ENCODE assay signal across 16 cellular contexts in genomic region chr20:9488063-9488462, GRCh38. TPM values are rescaled to one million over a fixed set of nuclear protein-coding genes. Genes with fewer than 3 reads are reported as not detected.
DNase-seq lines count a peak whose midpoint lies in the region; ATAC-seq and TF ChIP-seq lines count a peak whose summit lies in the region.
"Had no signal": no experiment of that assay in that cellular context is flagged by ENCODE, and none has a peak within 500 bp of the region (broad histone marks: within the 10 kb centered on the region; RNA-seq: fewer than 3 reads in every experiment).

No MANE protein-coding gene starts in this region.

- H3K9me3 ChIP-seq in BLaER1, result peaks cover 3% of the 10 kb centered on the region; the same call in 1 of the 2 replicates

- H3K4me3 ChIP-seq in BLaER1, result no peak overlapping the region

- H3K27me3 ChIP-seq in BLaER1, result no peaks in the 10 kb centered on the region

- peak; percentile 76 for DNase-seq in LHCN-M2 (ENCODE audit: low read depth)
- DNase-seq in pons (ENCODE audit: low spot score), result peak; percentile 93
- no peak for DNase-seq in omental fat pad (ENCODE audit: low spot score)
- no peak for DNase-seq in EL
- DNase-seq in SHP77 (lab: John Stamatoyannopoulos, UW), result no peak
- DNase-seq: DMS153, H9, IMR-90, NCI-H1092, NCI-H1694 treated with DMSO at 0.1 percent for 48 hours, NCI-H510A treated with DMSO at 0.1 percent for 48 hours, T-helper 2 cell had no signal

- H3K36me3 ChIP-seq in BLaER1, result no peaks in the 10 kb centered on the region

- H3K36me3 Mint-ChIP-seq in brain, result no peaks in the 10 kb centered on the region

- no peak for TF ChIP-seq CTCF in brain (conservative IDR thresholded peaks at IDR 0.05)
- no peak for TF ChIP-seq CTCF in omental fat pad (IDR thresholded peaks at IDR 0.05)

- peak overlapping the region; percentile 21 for H3K4me2 ChIP-seq in BLaER1

- ATAC-seq in omental fat pad (ENCODE audit: low FRiP score) (no peak), HG02571 (IDR thresholded peaks at IDR 0.05; ENCODE audit: unreplicated experiment) (no peak)
- ATAC-seq: Right ventricle myocardium inferior had no signal

- H3K27ac Mint-ChIP-seq in brain, result peak overlapping the region in 4 of 5 experiments; percentile 3 to 91 (median 43)
- H3K27ac Mint-ChIP-seq: H9 had no signal

- no peaks in the 10 kb centered on the region for H3K9me3 Mint-ChIP-seq in brain
- H3K9me3 Mint-ChIP-seq: H9 had no signal

- H3K4me1 ChIP-seq in BLaER1, result peaks cover 8% of the 10 kb centered on the region

- no peak overlapping the region for H3K9ac ChIP-seq in BLaER1

- no peaks in the 10 kb centered on the region for H4K20me1 ChIP-seq in BLaER1

- peaks cover 31% of the 10 kb centered on the region for H3K4me1 Mint-ChIP-seq in brain
- H3K4me1 Mint-ChIP-seq: H9 had no signal

- peak overlapping the region in 1 of 5 experiments; percentile 58 for H3K4me3 Mint-ChIP-seq in brain
- H3K4me3 Mint-ChIP-seq: H9 had no signal

- H3K27ac ChIP-seq in BLaER1, result no peak overlapping the region

- H3K27me3 Mint-ChIP-seq in brain, result no peaks in the 10 kb centered on the region

RNA-seq across cellular contexts. Expression of gene LAMP5, which starts 26.3 kb away (rescaled TPM):
- 0.98 and 1.0 TPM in 2 replicates for total RNA-seq in LHCN-M2 (2014; rRNA removed)
- 1.2 TPM for polyA plus RNA-seq in LHCN-M2 (2012)
- polyA plus RNA-seq in brain (ENCODE audit: insufficient read depth, low read depth, low replicate concordance), result 10.8 TPM
- total RNA-seq in omental fat pad, result not detected
- total RNA-seq: IMR-90, Right ventricle myocardium inferior had no signal
- polyA plus RNA-seq: IMR-90 had no signal

Comparison
In these comparisons a context has a peak if more than half of its experiments do, and no peak if none do; other contexts are left out.
1. DNase-seq: peak in LHCN-M2 (single experiment) and pons (single experiment); none in omental fat pad (single experiment), EL (single experiment) and SHP77 (0 of 2).